In genomic region chr12:12611512-12612306, GRCh38 we compare ENCODE assay signal across 8 cellular contexts. TPM values are rescaled to one million over a fixed set of nuclear protein-coding genes. Genes with fewer than 3 reads are reported as not detected.
DNase-seq lines count a peak whose midpoint lies in the region; ATAC-seq and TF ChIP-seq lines count a peak whose summit lies in the region.

Gene CREBL2 (plus strand): TSS chr12:12611876. CDS start chr12:12612173, 297 bp downstream.

- H3K9me3 ChIP-seq in SK-N-SH, result no peaks in the 10 kb centered on the region

- no peaks in the 10 kb centered on the region for H3K27me3 ChIP-seq in SK-N-SH (ENCODE audit: insufficient read depth)

- H3F3A ChIP-seq in SK-N-SH (replicated peaks; ENCODE audit: insufficient read depth), result peaks cover 13% of the 10 kb centered on the region

- H3K9ac ChIP-seq in SK-N-SH, result peak within 1 kb of the TSS; percentile 86

- no peaks in the 10 kb centered on the region for H3K36me3 ChIP-seq in SK-N-SH (replicated peaks in 1 of 2; ENCODE audit: control insufficient read depth in 1 of 2, insufficient read depth in 2 of 2, low read length in 1 of 2)

- H2AFZ ChIP-seq in SK-N-SH (ENCODE audit: low read depth), result peak within 1 kb of the TSS; percentile 93

- no peaks in the 10 kb centered on the region for H3K9me2 ChIP-seq in SK-N-SH

- H3K4me2 ChIP-seq in SK-N-SH, result peak within 1 kb of the TSS; percentile 82

- peaks cover 7 to 11% of the 10 kb centered on the region in 2 donors for H3K36me3 Mint-ChIP-seq in activated naive CD4-positive, alpha-beta T cell treated with anti-CD3 and anti-CD28 coated beads, Interleukin-2, amount 50 U/mL, for 72 hours

- CTCF ChIA-PET in HEK293T (lab: Yijun Ruan, JAX) (no interaction called here), SK-N-SH (lab: Yijun Ruan, JAX) (interaction anchor here (0.6 to 3.3 kb wide), 4 partner anchors 11 to 440 kb away, joined by 3 to 15 read pairs (median 4); no protein-coding TSS in a partner anchor)

- TF ChIP-seq RAD21 in SK-N-SH (IDR thresholded peaks at IDR 0.05; ENCODE audit: low read length), result no peak

- TF ChIP-seq CTCF in SK-N-SH (IDR thresholded peaks at IDR 0.05), result no peak

- peak; percentile 29 to 56; a peak in 2 of 4 replicates for TF ChIP-seq EP300 in SK-N-SH (IDR thresholded peaks at IDR 0.05; ENCODE audit: borderline replicate concordance in 1 of 2, low read depth in 1 of 2, low read length in 1 of 2)

- H3K27ac ChIP-seq in SK-N-SH (ENCODE audit: low read depth in 2 of 2, low read length in 1 of 2), result peak within 1 kb of the TSS; percentile 89 to 91
- peak within 1 kb of the TSS; percentile 95 for H3K27ac ChIP-seq in temporal lobe (ENCODE audit: low read depth, low read length)

- H3K79me2 ChIP-seq in SK-N-SH (ENCODE audit: insufficient read depth), result peaks cover 36% of the 10 kb centered on the region

- no peaks in the 10 kb centered on the region for H4K20me1 ChIP-seq in SK-N-SH (ENCODE audit: insufficient read depth)

- peaks cover 6% of the 10 kb centered on the region in 2 experiments; a peak in 2 of 4 replicates for H3K4me1 ChIP-seq in SK-N-SH (ENCODE audit: control insufficient read depth in 1 of 2, insufficient read depth in 2 of 2, low read depth in 1 of 2, low read length in 1 of 2)

- peak within 1 kb of the TSS; percentile 68 to 75 for H3K4me3 ChIP-seq in SK-N-SH (ENCODE audit: low read depth in 2 of 2, low read length in 1 of 2)

- peak; percentile 75 to 81 for ATAC-seq in activated naive CD4-positive, alpha-beta T cell treated with anti-CD3 and anti-CD28 coated beads, Interleukin-2, amount 50 U/mL, for 72 hours

- DNase-seq in GM04503 (ENCODE audit: low read depth), result peak; percentile 92
- DNase-seq in HEK293T (ENCODE audit: extremely low spot score), result peak; percentile 85
- peak; percentile 87 for DNase-seq in NAMALWA (ENCODE audit: low spot score)
- DNase-seq in SK-N-SH, result peak; percentile 93
- DNase-seq in activated naive CD4-positive, alpha-beta T cell treated with anti-CD3 and anti-CD28 coated beads, Interleukin-2, amount 50 U/mL, for 72 hours (ENCODE audit: low spot score in 2 of 2), result peak; percentile 76 to 79
- DNase-seq in glomerular endothelial cell (ENCODE audit: extremely low read depth, low read depth, low spot score), result peak; percentile 88
- peak; percentile 87 for DNase-seq in occipital lobe (lab: John Stamatoyannopoulos, UW)

- WGBS in SK-N-SH (ENCODE audit: low lambda C conversion rate), result under 1% methylated on average over 32 of the region's 51 CpGs

- H3K27ac Mint-ChIP-seq in activated naive CD4-positive, alpha-beta T cell treated with anti-CD3 and anti-CD28 coated beads, Interleukin-2, amount 50 U/mL, for 72 hours, result peak within 1 kb of the TSS; percentile 95 to 98

- no peaks in the 10 kb centered on the region for H3K9me3 Mint-ChIP-seq in activated naive CD4-positive, alpha-beta T cell treated with anti-CD3 and anti-CD28 coated beads, Interleukin-2, amount 50 U/mL, for 72 hours

- POLR2A ChIA-PET in HEK293T (lab: Yijun Ruan, JAX) (interaction anchor here (0.6 to 1.5 kb wide), 16 partner anchors 9 to 240 kb away, joined by 3 to 7 read pairs (median 4); partner anchors contain the start of gene DUSP16), SK-N-SH (lab: Yijun Ruan, JAX) (interaction anchor here (0.6 to 0.7 kb wide), 3 partner anchors 12 to 76 kb away, joined by 3 read pairs; no protein-coding TSS in a partner anchor)

TF ChIP-seq in HEK293T, 16 proteins besides CTCF, POLR2A, EP300 and RAD21:
- 0 out of 2 replicates have a peak, but pooled peaks have one; percentile 23 for TF ChIP-seq SP1 (IDR thresholded peaks at IDR 0.05)
- TF ChIP-seq ZNF384 (IDR thresholded peaks at IDR 0.05), result peak; percentile 82
- peak; percentile 88 for TF ChIP-seq FOXK2 (IDR thresholded peaks at IDR 0.05)
- TF ChIP-seq BHLHE40 (IDR thresholded peaks at IDR 0.05; ENCODE audit: borderline replicate concordance), result no peak
- no peak for TF ChIP-seq PKNOX1 (IDR thresholded peaks at IDR 0.05)
- no peak for TF ChIP-seq SUZ12 (IDR thresholded peaks at IDR 0.05)
- peak; percentile 53 for TF ChIP-seq L3MBTL2 (conservative IDR thresholded peaks at IDR 0.05)

TF ChIP-seq in SK-N-SH, 30 proteins besides CTCF, POLR2A, EP300 and RAD21 (continues in another document):
- peak; percentile 75 for TF ChIP-seq ELF1 (IDR thresholded peaks at IDR 0.05)
- no peak for TF ChIP-seq FOSL2 (IDR thresholded peaks at IDR 0.05; ENCODE audit: borderline replicate concordance, low read depth)
- peak; percentile 57 for TF ChIP-seq NFIC (IDR thresholded peaks at IDR 0.05; ENCODE audit: borderline replicate concordance)
- peak; percentile 70; the same call in 1 of the 2 replicates for TF ChIP-seq TCF12 (IDR thresholded peaks at IDR 0.05)
- peak; percentile 86 for TF ChIP-seq YY1 (IDR thresholded peaks at IDR 0.05; ENCODE audit: low read depth)
- peak; percentile 74; the same call in 1 of the 2 replicates for TF ChIP-seq ZBTB33 (IDR thresholded peaks at IDR 0.05; ENCODE audit: borderline replicate concordance, low read depth)
- TF ChIP-seq GATA2 (CRISPR knock-in tag; IDR thresholded peaks at IDR 0.05), result peak; percentile 34; the same call in 1 of the 2 replicates
- no peak for TF ChIP-seq EZH2phosphoT487 (IDR thresholded peaks at IDR 0.05; ENCODE audit: borderline replicate concordance, low read depth)
- peak; percentile 69; the same call in 1 of the 2 replicates for TF ChIP-seq TAF1 (IDR thresholded peaks at IDR 0.05; ENCODE audit: borderline replicate concordance, low read depth, low read length)
- TF ChIP-seq REST (IDR thresholded peaks at IDR 0.05; ENCODE audit: low read depth, low read length), result no peak
- TF ChIP-seq MAX (IDR thresholded peaks at IDR 0.05; ENCODE audit: low read depth), result peak; percentile 69
- no peak for TF ChIP-seq MEF2A (IDR thresholded peaks at IDR 0.05; ENCODE audit: borderline replicate concordance, low read depth)
- TF ChIP-seq MXI1 (IDR thresholded peaks at IDR 0.05; ENCODE audit: low read depth, low read length), result peak; percentile 78
- no peak for TF ChIP-seq TEAD4 (IDR thresholded peaks at IDR 0.05; ENCODE audit: borderline replicate concordance, insufficient read depth)
- 0 out of 2 replicates have a peak, but pooled peaks have one; percentile 2 for TF ChIP-seq NRF1 (IDR thresholded peaks at IDR 0.05; ENCODE audit: low read depth, low read length)
- 0 out of 2 replicates have a peak, but pooled peaks have one; percentile 32 for TF ChIP-seq FOXM1 (IDR thresholded peaks at IDR 0.05; ENCODE audit: low read depth)
- TF ChIP-seq SMC3 (IDR thresholded peaks at IDR 0.05; ENCODE audit: low read depth, low read length), result no peak

RNA-seq across cellular contexts. Expression of gene CREBL2, which starts in this region (rescaled TPM):
- polyA plus RNA-seq in SK-N-SH (2012; rRNA removed), result 12.6 and 16.2 TPM in 2 replicates
- 20.2 and 20.7 TPM in 2 replicates for polyA plus RNA-seq in SK-N-SH (2012; cell fraction: cytosol; rRNA removed)
- 4.0 and 6.7 TPM in 2 replicates for polyA plus RNA-seq in SK-N-SH (2012; cell fraction: nucleus; rRNA removed)
- 10 to 100 TPM; 10.7 to 15.7 TPM for total RNA-seq in activated naive CD4-positive, alpha-beta T cell treated with anti-CD3 and anti-CD28 coated beads, Interleukin-2, amount 50 U/mL, for 72 hours
- total RNA-seq in glomerular endothelial cell, result 17.3 and 26.3 TPM in 2 replicates
- total RNA-seq in occipital lobe, result 48.0 TPM
- total RNA-seq in temporal lobe, result 24.3 TPM

Comparison
In these comparisons a context has a peak if more than half of its experiments do, and no peak if none do; other contexts are left out.
1. Peak in every context shown above with its lines: DNase-seq, ATAC-seq, H3K4me3 ChIP-seq and H3K27ac ChIP-seq.